10 cellular contexts compared by ENCODE assay signal in the genomic region with DNA sequence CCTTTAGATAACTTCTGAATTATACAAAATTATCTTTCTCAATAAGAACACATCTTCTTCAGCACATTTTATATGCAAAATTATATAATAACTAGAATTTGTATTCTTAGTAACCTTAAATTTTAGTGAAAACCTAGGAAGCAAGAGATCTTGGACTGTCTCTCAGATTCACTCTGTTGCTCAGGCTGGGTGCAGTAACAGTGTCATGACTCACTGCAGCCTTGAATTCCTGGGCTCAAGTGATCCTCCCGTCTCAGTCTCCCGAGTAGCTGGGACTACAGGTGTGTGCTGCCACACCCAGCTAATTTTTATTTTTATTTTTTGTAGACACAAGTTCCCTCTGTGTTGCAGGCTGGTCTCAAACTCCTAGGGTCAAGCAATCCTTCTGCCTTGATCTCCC. TPM values are rescaled to one million over a fixed set of nuclear protein-coding genes. Genes with fewer than 3 reads are reported as not detected.
"Had no signal": no experiment of that assay in that cellular context is flagged by ENCODE, and none has a peak within 500 bp of the region (broad histone marks: within the 10 kb centered on the region; RNA-seq: fewer than 3 reads in every experiment).

No MANE protein-coding gene starts in this region.

- H3K4me3 ChIP-seq: GM23248, K562 had no signal

- FAIRE-seq: HTR-8/SVneo, K562 had no signal

- H3K27ac ChIP-seq: GM23248 had no signal

- DNase-seq: GM23248, GOT3, H9, HCEC 1CT, HFFc6, IMR-90, KG1 had no signal

- ATAC-seq: K562 had no signal

RNA-seq across cellular contexts. Expression of gene MKRN3, which starts 29.9 kb away (rescaled TPM):
- total RNA-seq: H9 had no signal

RNA-seq across cellular contexts. Expression of gene MAGEL2, which starts 52.3 kb away (rescaled TPM):
- total RNA-seq: HT-29, K562 had no signal
